ENCODE assay signal across 31 cellular contexts in the genomic region with DNA sequence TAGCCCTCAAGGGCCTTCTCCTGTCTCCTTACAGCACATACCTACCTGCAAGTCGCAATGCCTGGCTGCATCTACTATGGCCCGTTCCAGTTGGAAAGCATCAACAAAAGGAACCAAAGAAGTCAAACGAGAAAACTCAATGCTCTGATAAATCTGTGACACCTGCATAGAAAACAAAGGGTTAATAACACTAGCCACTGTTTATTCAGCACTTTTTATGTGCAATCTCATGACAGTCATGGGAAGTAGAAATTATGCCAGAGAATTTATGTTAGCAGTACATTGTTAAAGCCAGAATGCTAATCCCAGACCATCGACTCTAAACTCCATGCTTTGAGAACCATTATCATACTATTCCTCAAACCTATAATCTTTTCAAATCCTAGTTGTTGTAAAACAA. TPM values are rescaled to one million over a fixed set of nuclear protein-coding genes. Genes with fewer than 3 reads are reported as not detected.
DNase-seq lines count a peak whose midpoint lies in the region; ATAC-seq, FAIRE-seq and TF ChIP-seq lines count a peak whose summit lies in the region.
"Had no signal": no experiment of that assay in that cellular context is flagged by ENCODE, and none has a peak within 500 bp of the region (broad histone marks: within the 10 kb centered on the region; RNA-seq: fewer than 3 reads in every experiment).

No MANE protein-coding gene starts in this region.

- H3K4me3 ChIP-seq in CD4-positive, CD25-positive, alpha-beta regulatory T cell (ENCODE audit: low read depth, low read length), result no peak overlapping the region
- no peak overlapping the region for H3K4me3 ChIP-seq in K562
- H3K4me3 ChIP-seq in keratinocyte (ENCODE audit: control insufficient read depth in 2 of 3, extremely low read depth in 1 of 3, insufficient read depth in 2 of 3, low read depth in 1 of 3, low read length in 3 of 3), result no peak overlapping the region
- H3K4me3 ChIP-seq in pancreas, result no peak overlapping the region
- H3K4me3 ChIP-seq: A549, SK-N-MC had no signal

- no peak for ATAC-seq in CD4-positive, CD25-positive, alpha-beta regulatory T cell (ENCODE audit: low read depth in 2 of 2)
- ATAC-seq in K562 (no peak), pancreas (no peak)
- ATAC-seq: A549; CD8-positive, alpha-beta T cell; PC-3 had no signal

- H3K27ac ChIP-seq in CD4-positive, CD25-positive, alpha-beta regulatory T cell (ENCODE audit: insufficient read depth, low read length, poor library complexity, severe bottlenecking), result no peak overlapping the region
- H3K27ac ChIP-seq in K562 (ENCODE audit: extremely low read depth, low read depth, low read length) (no peak overlapping the region), keratinocyte (ENCODE audit: control insufficient read depth, insufficient read depth, low read length) (no peak overlapping the region), pancreas (no peak overlapping the region)
- H3K27ac ChIP-seq: A549, HL-60, SK-N-MC had no signal

- dilution Hi-C loops in keratinocyte (cut with MboI; ENCODE audit: extremely low pct_ligation_motif_present, low sequenced_read_pairs), result no loop called here

- WGBS in K562 (ENCODE audit: insufficient coverage, low coverage, missing lambda C conversion rate), result 85% methylated on average over 4 of the region's 4 CpGs
- 76 to 83% methylated on average over 4 of the region's 4 CpGs for WGBS in pancreas, 2 donors

- peaks cover 98% of the 10 kb centered on the region for H3K36me3 ChIP-seq in CD4-positive, CD25-positive, alpha-beta regulatory T cell (ENCODE audit: control insufficient read depth, insufficient read depth, low read length)
- H3K36me3 ChIP-seq in K562 (ENCODE audit: control insufficient read depth, insufficient read depth, low read length) (peaks cover 96% of the 10 kb centered on the region), keratinocyte (ENCODE audit: control insufficient read depth in 2 of 2, extremely low read depth in 1 of 2, insufficient read depth in 2 of 2, low read length in 2 of 2) (peaks cover 39 to 56% of the 10 kb centered on the region in 2 experiments), pancreas (peaks cover 11 to 76% (median 57%) of the 10 kb centered on the region in 3 donors)

- H3K79me2 ChIP-seq in K562 (ENCODE audit: control insufficient read depth, insufficient read depth, low read length) (peaks cover 52% of the 10 kb centered on the region), keratinocyte (ENCODE audit: control insufficient read depth, insufficient read depth, low read length) (peaks cover 80% of the 10 kb centered on the region)

- H3K4me3 Mint-ChIP-seq in CD4-positive, CD25-positive, alpha-beta regulatory T cell, result no peak overlapping the region
- H3K4me3 Mint-ChIP-seq in immature natural killer cell, result no peak overlapping the region
- H3K4me3 Mint-ChIP-seq: CD8-positive, alpha-beta T cell had no signal

- H3K9me3 ChIP-seq in CD4-positive, CD25-positive, alpha-beta regulatory T cell (ENCODE audit: control insufficient read depth in 2 of 2, low read length in 2 of 2), result no peaks in the 10 kb centered on the region
- no peaks in the 10 kb centered on the region for H3K9me3 ChIP-seq in K562 (replicated peaks; ENCODE audit: control insufficient read depth, insufficient read depth, low read depth, low read length)
- H3K9me3 ChIP-seq in keratinocyte (ENCODE audit: control insufficient read depth, low read depth, low read length), result no peaks in the 10 kb centered on the region
- H3K9me3 ChIP-seq in pancreas, result no peaks in the 10 kb centered on the region
- H3K9me3 ChIP-seq: A549 had no signal

- in situ Hi-C loops in K562 (cut with MboI), result no loop called here

- H3K36me3 Mint-ChIP-seq in CD4-positive, CD25-positive, alpha-beta regulatory T cell, result peaks cover 68% of the 10 kb centered on the region
- H3K36me3 Mint-ChIP-seq in immature natural killer cell, result peaks cover 22 to 59% (median 32%) of the 10 kb centered on the region in 3 donors

- peaks cover 3% of the 10 kb centered on the region for H3K4me1 ChIP-seq in CD4-positive, CD25-positive, alpha-beta regulatory T cell (ENCODE audit: control insufficient read depth, insufficient read depth, low read length, poor library complexity, severe bottlenecking)
- H3K4me1 ChIP-seq in K562 (replicated peaks in 1 of 2; ENCODE audit: control insufficient read depth in 2 of 2, insufficient read depth in 2 of 2, low read length in 2 of 2) (no peaks in the 10 kb centered on the region), keratinocyte (ENCODE audit: control insufficient read depth, extremely low read depth, insufficient read depth, low read length) (no peaks in the 10 kb centered on the region), pancreas (no peaks in the 10 kb centered on the region)
- H3K4me1 ChIP-seq: A549 had no signal

- H3K9ac ChIP-seq in K562 (ENCODE audit: insufficient read depth in 1 of 2, low read depth in 2 of 2, low read length in 2 of 2) (no peak overlapping the region), keratinocyte (ENCODE audit: control insufficient read depth, extremely low read depth, insufficient read depth, low read length) (no peak overlapping the region)

- intact Hi-C loops in K562 (cut with micrococcal nuclease) (no loop called here), pancreas (cut with DNase I) (no loop called here)

- TF ChIP-seq CTCF in K562 (IDR thresholded peaks at IDR 0.05 in 2 of 3, conservative IDR thresholded peaks at IDR 0.05 in 1 of 3; ENCODE audit: insufficient read depth in 2 of 3, low read depth in 1 of 3, low read length in 3 of 3), result no peak
- no peak for TF ChIP-seq CTCF in keratinocyte (optimal IDR thresholded peaks at IDR 0.05 in 1 of 3, IDR thresholded peaks at IDR 0.05 in 1 of 3, conservative IDR thresholded peaks at IDR 0.05 in 1 of 3; ENCODE audit: extremely low read depth in 1 of 3, insufficient read depth in 2 of 3, low read length in 3 of 3)
- TF ChIP-seq CTCF in pancreas (IDR thresholded peaks at IDR 0.05), result no peak

- peak overlapping the region in 2 of 3 donors; percentile 27 to 29 for H3K27ac Mint-ChIP-seq in CD4-positive, CD25-positive, alpha-beta regulatory T cell
- peak overlapping the region in 1 of 6 donors; percentile 34 for H3K27ac Mint-ChIP-seq in immature natural killer cell

- H3K27me3 Mint-ChIP-seq in CD4-positive, CD25-positive, alpha-beta regulatory T cell, result no peaks in the 10 kb centered on the region
- peaks cover 0 to 7% (median 6%) of the 10 kb centered on the region in 3 donors for H3K27me3 Mint-ChIP-seq in immature natural killer cell (ENCODE audit: low read depth in 3 of 3)

- no peaks in the 10 kb centered on the region for H3K9me3 Mint-ChIP-seq in CD4-positive, CD25-positive, alpha-beta regulatory T cell
- no peaks in the 10 kb centered on the region for H3K9me3 Mint-ChIP-seq in immature natural killer cell
- H3K9me3 Mint-ChIP-seq: CD8-positive, alpha-beta T cell had no signal

- no peak for TF ChIP-seq POLR2A in GM12892 (IDR thresholded peaks at IDR 0.05; ENCODE audit: low read depth, low read length)
- TF ChIP-seq POLR2A in K562 (conservative IDR thresholded peaks at IDR 0.05), result no peak

- TF ChIP-seq EP300 in K562 (IDR thresholded peaks at IDR 0.05; ENCODE audit: low read length), result no peak

- DNase-seq in CD4-positive, CD25-positive, alpha-beta regulatory T cell, result no peak
- DNase-seq in GM12892 (ENCODE audit: insufficient read length) (no peak), K562 (ENCODE audit: extremely low read depth in 1 of 4, low spot score in 3 of 4) (no peak), keratinocyte (ENCODE audit: low read depth, low spot score) (no peak), immature natural killer cell (no peak), pancreas (no peak)
- DNase-seq in stimulated activated CD4-positive, alpha-beta T cell treated with anti-CD3 and anti-CD28 coated beads, Interleukin-4, amount 100 ng/mL, for 4 hours, result no peak
- DNase-seq: C1 segment of cervical spinal cord; CD8-positive, alpha-beta T cell; DMS 273 treated with DMSO at 0.1 percent for 48 hours; DMS79; EL; GDM1; GOT3; HCEC 1CT; Karpas-422; NCI-H1105 treated with DMSO at 0.1 percent for 48 hours; NCI-H146; NCI-H1930; NCI-H2107; NCI-H446; NCI-H526; NCI-H82; NK-92 treated with Interleukin-12 subunit alpha and Interleukin-12 subunit beta, amount 100 ng/mL, for 24 hours; PC-3; Right ventricle myocardium superior; RPMI8226 had no signal

- H2AFZ ChIP-seq in K562 (ENCODE audit: low read depth, low read length), result no peak overlapping the region
- no peak overlapping the region for H2AFZ ChIP-seq in keratinocyte (ENCODE audit: control insufficient read depth, low read length)

- BruUV-seq in K562 (replicated peaks; lab: Mats Ljungman, UMichigan), result no TSS peak

- no peaks in the 10 kb centered on the region for H4K20me1 ChIP-seq in K562 (replicated peaks; ENCODE audit: control insufficient read depth, insufficient read depth, low read length)
- H4K20me1 ChIP-seq in keratinocyte (ENCODE audit: control insufficient read depth, extremely low read depth, insufficient read depth, low read length), result peaks cover 2% of the 10 kb centered on the region

- H3K9me1 ChIP-seq in K562 (ENCODE audit: control insufficient read depth, insufficient read depth, low read length), result no peaks in the 10 kb centered on the region
- H3K9me1 ChIP-seq in keratinocyte (ENCODE audit: control insufficient read depth, extremely low read depth, insufficient read depth, low read length), result no peaks in the 10 kb centered on the region

- POLR2A ChIA-PET in K562 (lab: Yijun Ruan, JAX), result no interaction called here

- CTCF ChIA-PET in K562 (lab: Yijun Ruan, JAX; ENCODE audit: low intra/inter-chr PET ratio), result no interaction called here

- FAIRE-seq in GM12892 (lab: Jason Lieb, UNC), result peak; percentile 48
- peak; percentile 52 for FAIRE-seq in K562 (lab: Jason Lieb, UNC)
- peak; percentile 61 for FAIRE-seq in keratinocyte (lab: Jason Lieb, UNC)
- FAIRE-seq in pancreas (lab: Jason Lieb, UNC), result no peak
- FAIRE-seq: GM12891 had no signal

- H3K4me2 ChIP-seq in K562 (ENCODE audit: insufficient read depth, low read length), result no peak overlapping the region
- no peak overlapping the region for H3K4me2 ChIP-seq in keratinocyte (ENCODE audit: control insufficient read depth, extremely low read depth, insufficient read depth, low read depth, low read length)
- H3K4me2 ChIP-seq: A549 had no signal

- peaks cover 16 to 50% (median 39%) of the 10 kb centered on the region in 4 donors for H3K4me1 Mint-ChIP-seq in CD4-positive, CD25-positive, alpha-beta regulatory T cell
- H3K4me1 Mint-ChIP-seq in immature natural killer cell, result peaks cover 7 to 28% of the 10 kb centered on the region in 2 donors

- H3K27me3 ChIP-seq in CD4-positive, CD25-positive, alpha-beta regulatory T cell (ENCODE audit: control insufficient read depth, insufficient read depth, low read length), result no peaks in the 10 kb centered on the region
- H3K27me3 ChIP-seq in K562 (ENCODE audit: control insufficient read depth in 2 of 2, insufficient read depth in 2 of 2, low read length in 2 of 2) (no peaks in the 10 kb centered on the region), keratinocyte (ENCODE audit: control insufficient read depth, extremely low read depth, insufficient read depth, low read length) (no peaks in the 10 kb centered on the region), pancreas (no peaks in the 10 kb centered on the region)

- TF ChIP-seq RAD21 in K562 (CRISPR knock-in tag; conservative IDR thresholded peaks at IDR 0.05 in 1 of 2, IDR thresholded peaks at IDR 0.05 in 1 of 2), result no peak

RNA-seq across cellular contexts. Expression of a gene that starts 21.1 kb away (rescaled TPM):
- 203 TPM for total RNA-seq in CD4-positive, CD25-positive, alpha-beta regulatory T cell
- polyA plus RNA-seq in CD4-positive, CD25-positive, alpha-beta regulatory T cell, result 10 to 100 TPM; 66.4 to 74.8 (median 68.6) TPM
- 95.0 TPM for polyA plus RNA-seq in GM12892 (2012; ENCODE audit: missing spikeins)
- 60.9 and 137 TPM in 2 replicates for total RNA-seq in K562 (2011; cell fraction: chromatin; rRNA removed; ENCODE audit: low replicate concordance)
- total RNA-seq in K562 (2011; cell fraction: nucleolus; rRNA removed), result 28.9 and 33.7 TPM in 2 replicates
- total RNA-seq in K562 (2011; cell fraction: nucleoplasm; rRNA removed), result 42.9 and 46.2 TPM in 2 replicates
- 89.1 and 89.2 TPM in 2 replicates for total RNA-seq in K562 (2014; rRNA removed)
- 124 and 145 TPM in 2 replicates for total RNA-seq in K562 (2014; rRNA removed; fragmentation: Illumina TruSeq; extraction: Trizol)
- total RNA-seq in K562 (2015; rRNA removed; fragmentation: Illumina TruSeq; extraction: Trizol), result 145 and 156 TPM in 2 replicates
- total RNA-seq in K562 (2021), result 93.0 and 124 TPM in 2 replicates
- 34.8 and 42.8 TPM in 2 replicates for polyA plus RNA-seq in K562 (2011; rRNA removed)
- 16.8 and 31.9 TPM in 2 replicates for polyA plus RNA-seq in K562 (2011; cell fraction: cytosol; rRNA removed)
- 26.0 and 29.5 TPM in 2 replicates for polyA plus RNA-seq in K562 (2011; cell fraction: nucleus; rRNA removed)
- 89.1 and 101 TPM in 2 replicates for polyA plus RNA-seq in K562 (2012)
- 143 and 163 TPM in 2 replicates for polyA plus RNA-seq in K562 (2014; fragmentation: Illumina TruSeq; extraction: Trizol)
- 10 to 100 TPM; 19.6 to 35.1 TPM for polyA plus RNA-seq in K562 (2014; fragmentation: Nextera tagmentation; extraction: Ambion mirVana)
- 86.2 and 102 TPM in 2 replicates for polyA plus RNA-seq in K562 (2014; rRNA removed)
- 88.8 and 109 TPM in 2 replicates for polyA minus RNA-seq in K562 (2011; rRNA and poly(A)+ RNA removed)
- polyA minus RNA-seq in K562 (2011; cell fraction: cytosol; rRNA and poly(A)+ RNA removed), result 63.1 and 67.0 TPM in 2 replicates
- polyA minus RNA-seq in K562 (2011; cell fraction: nucleus; rRNA and poly(A)+ RNA removed), result 31.5 and 63.6 TPM in 2 replicates
- 42.9 to 84.4 TPM (median 52.4 TPM) in 3 replicates for polyA plus RNA-seq in keratinocyte
- 244 TPM for polyA plus RNA-seq in keratinocyte (2011; ENCODE audit: low read depth)
- 58.6 and 74.4 TPM in 2 replicates for polyA plus RNA-seq in keratinocyte (2011; cell fraction: cytosol; rRNA removed)
- polyA plus RNA-seq in keratinocyte (2011; cell fraction: nucleus; rRNA removed), result 130 and 149 TPM in 2 replicates
- 95.7 and 166 TPM in 2 replicates for polyA plus RNA-seq in keratinocyte (2012; ENCODE audit: low replicate concordance)
- 50.3 to 107 TPM (median 52.3 TPM) in 3 replicates for polyA minus RNA-seq in keratinocyte
- 47.8 TPM for polyA minus RNA-seq in keratinocyte (2011; cell fraction: cytosol; rRNA and poly(A)+ RNA removed)
- polyA minus RNA-seq in keratinocyte (2011; cell fraction: nucleus; rRNA and poly(A)+ RNA removed), result 80.9 and 164 TPM in 2 replicates
- polyA plus RNA-seq in immature natural killer cell, result 10 to 100 TPM; 19.9 to 61.2 (median 21.4) TPM
- 100 to 1,000 TPM in 4 of 6 donors, 10 to 100 TPM in 2; 64.8 to 145 (median 106) TPM for total RNA-seq in pancreas
- polyA plus RNA-seq in pancreas, result 10 to 100 TPM; 37.2 to 42.1 TPM

RNA-seq across cellular contexts. Expression of a gene that starts 30.0 kb away (rescaled TPM):
- 0.27 TPM for total RNA-seq in CD4-positive, CD25-positive, alpha-beta regulatory T cell
- not detected for polyA plus RNA-seq in CD4-positive, CD25-positive, alpha-beta regulatory T cell
- polyA plus RNA-seq in GM12892 (2012; ENCODE audit: missing spikeins), result 0.70 TPM
- 0.51 and 0.60 TPM in 2 replicates for total RNA-seq in K562 (2011; cell fraction: chromatin; rRNA removed; ENCODE audit: low replicate concordance)
- 0.66 and 1.2 TPM in 2 replicates for total RNA-seq in K562 (2011; cell fraction: nucleolus; rRNA removed)
- 0.81 and 1.3 TPM in 2 replicates for total RNA-seq in K562 (2011; cell fraction: nucleoplasm; rRNA removed)
- total RNA-seq in K562 (2014; rRNA removed) (0.77 and 0.98 TPM in 2 replicates), K562 (2014; rRNA removed; fragmentation: Illumina TruSeq; extraction: Trizol) (0.95 and 1.1 TPM in 2 replicates), K562 (2015; rRNA removed; fragmentation: Illumina TruSeq; extraction: Trizol) (0.33 and 0.34 TPM in 2 replicates), K562 (2021) (0.89 and 1.2 TPM in 2 replicates), pancreas (1 to 10 TPM in 4 of 6 donors, under 1 TPM in 2; 0.47 to 1.9 (median 1.2) TPM)
- polyA plus RNA-seq in K562 (2011; rRNA removed) (0.79 and 1.6 TPM in 2 replicates), K562 (2014; fragmentation: Illumina TruSeq; extraction: Trizol) (0.58 TPM in 2 replicates), K562 (2014; fragmentation: Nextera tagmentation; extraction: Ambion mirVana) (under 1 TPM in 1 of 2 experiments, not detected in 1; 0.14 TPM), K562 (2014; rRNA removed) (0.94 and 0.97 TPM in 2 replicates), keratinocyte (1.4 to 3.2 TPM (median 2.1 TPM) in 3 replicates), immature natural killer cell (under 1 TPM in 2 of 3 donors, not detected in 1; 0.12 to 0.24 TPM), pancreas (1 to 10 TPM; 2.2 to 7.7 TPM)
- polyA plus RNA-seq in K562 (2011; cell fraction: cytosol; rRNA removed), result 0.58 and 1.2 TPM in 2 replicates
- 0.46 and 0.77 TPM in 2 replicates for polyA plus RNA-seq in K562 (2011; cell fraction: nucleus; rRNA removed)
- polyA plus RNA-seq in K562 (2012), result 0.46 and 0.48 TPM in 2 replicates
- polyA minus RNA-seq in K562 (2011; rRNA and poly(A)+ RNA removed), result 0.39 and 0.77 TPM in 2 replicates
- polyA minus RNA-seq in K562 (2011; cell fraction: cytosol; rRNA and poly(A)+ RNA removed), result 0.46 TPM in 1 of 2 replicates, not detected in the other
- polyA minus RNA-seq in K562 (2011; cell fraction: nucleus; rRNA and poly(A)+ RNA removed), result 1.1 and 1.8 TPM in 2 replicates
- 1.2 TPM for polyA plus RNA-seq in keratinocyte (2011; ENCODE audit: low read depth)
- 1.9 and 3.0 TPM in 2 replicates for polyA plus RNA-seq in keratinocyte (2011; cell fraction: cytosol; rRNA removed)
- polyA plus RNA-seq in keratinocyte (2011; cell fraction: nucleus; rRNA removed), result 1.3 and 1.6 TPM in 2 replicates
- polyA plus RNA-seq in keratinocyte (2012; ENCODE audit: low replicate concordance), result 0.92 and 1.4 TPM in 2 replicates
- polyA minus RNA-seq in keratinocyte, result 0.10 to 1.1 TPM (median 0.13 TPM) in 3 replicates
- 1.9 TPM for polyA minus RNA-seq in keratinocyte (2011; cell fraction: cytosol; rRNA and poly(A)+ RNA removed)
- 0.63 and 1.1 TPM in 2 replicates for polyA minus RNA-seq in keratinocyte (2011; cell fraction: nucleus; rRNA and poly(A)+ RNA removed)

RNA-seq across cellular contexts. Expression of a gene that starts 44.4 kb away (rescaled TPM):
- 82.6 TPM for total RNA-seq in CD4-positive, CD25-positive, alpha-beta regulatory T cell
- polyA plus RNA-seq in CD4-positive, CD25-positive, alpha-beta regulatory T cell, result 100 to 1,000 TPM in 1 of 4 donors, 10 to 100 TPM in 3; 72.3 to 121 (median 92.3) TPM
- 21.8 TPM for polyA plus RNA-seq in GM12892 (2012; ENCODE audit: missing spikeins)
- total RNA-seq in K562 (2011; cell fraction: chromatin; rRNA removed; ENCODE audit: low replicate concordance), result 23.7 and 25.5 TPM in 2 replicates
- 14.5 and 16.5 TPM in 2 replicates for total RNA-seq in K562 (2011; cell fraction: nucleolus; rRNA removed)
- 17.3 and 28.2 TPM in 2 replicates for total RNA-seq in K562 (2011; cell fraction: nucleoplasm; rRNA removed)
- 12.9 TPM in 2 replicates for total RNA-seq in K562 (2014; rRNA removed)
- total RNA-seq in K562 (2014; rRNA removed; fragmentation: Illumina TruSeq; extraction: Trizol), result 12.3 and 13.7 TPM in 2 replicates
- total RNA-seq in K562 (2015; rRNA removed; fragmentation: Illumina TruSeq; extraction: Trizol), result 11.2 and 11.9 TPM in 2 replicates
- total RNA-seq in K562 (2021), result 10.4 and 12.2 TPM in 2 replicates
- polyA plus RNA-seq in K562 (2011; rRNA removed), result 18.3 and 19.0 TPM in 2 replicates
- 10.5 and 12.3 TPM in 2 replicates for polyA plus RNA-seq in K562 (2011; cell fraction: cytosol; rRNA removed)
- 11.3 and 12.6 TPM in 2 replicates for polyA plus RNA-seq in K562 (2011; cell fraction: nucleus; rRNA removed)
- polyA plus RNA-seq in K562 (2012), result 11.0 and 17.5 TPM in 2 replicates
- 11.7 and 12.5 TPM in 2 replicates for polyA plus RNA-seq in K562 (2014; fragmentation: Illumina TruSeq; extraction: Trizol)
- 10 to 100 TPM; 15.5 to 20.0 TPM for polyA plus RNA-seq in K562 (2014; fragmentation: Nextera tagmentation; extraction: Ambion mirVana)
- polyA plus RNA-seq in K562 (2014; rRNA removed), result 9.4 and 10.5 TPM in 2 replicates
- polyA minus RNA-seq in K562 (2011; rRNA and poly(A)+ RNA removed), result 15.9 and 18.0 TPM in 2 replicates
- polyA minus RNA-seq in K562 (2011; cell fraction: cytosol; rRNA and poly(A)+ RNA removed), result 5.0 and 9.3 TPM in 2 replicates
- polyA minus RNA-seq in K562 (2011; cell fraction: nucleus; rRNA and poly(A)+ RNA removed), result 5.1 and 9.4 TPM in 2 replicates
- 74.0 to 80.4 TPM (median 76.5 TPM) in 3 replicates for polyA plus RNA-seq in keratinocyte
- polyA plus RNA-seq in keratinocyte (2011; ENCODE audit: low read depth), result 26.9 TPM
- 70.3 and 101 TPM in 2 replicates for polyA plus RNA-seq in keratinocyte (2011; cell fraction: cytosol; rRNA removed)
- 59.6 and 64.7 TPM in 2 replicates for polyA plus RNA-seq in keratinocyte (2011; cell fraction: nucleus; rRNA removed)
- polyA plus RNA-seq in keratinocyte (2012; ENCODE audit: low replicate concordance), result 44.6 and 47.0 TPM in 2 replicates
- polyA minus RNA-seq in keratinocyte, result 22.2 to 53.3 TPM (median 51.0 TPM) in 3 replicates
- 67.1 TPM for polyA minus RNA-seq in keratinocyte (2011; cell fraction: cytosol; rRNA and poly(A)+ RNA removed)
- 30.6 and 35.4 TPM in 2 replicates for polyA minus RNA-seq in keratinocyte (2011; cell fraction: nucleus; rRNA and poly(A)+ RNA removed)
- 10 to 100 TPM; 26.2 to 37.4 (median 36.9) TPM for polyA plus RNA-seq in immature natural killer cell
- total RNA-seq in pancreas, result 10 to 100 TPM in 3 of 6 donors, 1 to 10 TPM in 3; 7.7 to 16.3 (median 9.7) TPM
- polyA plus RNA-seq in pancreas, result 10 to 100 TPM in 1 of 2 donors, 1 to 10 TPM in 1; 7.2 to 13.1 TPM
